In genomic region chr6:13251242-13251641, GRCh38 we compare ENCODE assay signal across 15 cellular contexts.
A peak's percentile ranks its signal among the peaks of the same experiment; 100 is the strongest.
DNase-seq lines count a peak whose midpoint lies in the region; ATAC-seq and TF ChIP-seq lines count a peak whose summit lies in the region.
"Had no signal": no experiment of that assay in that cellular context is flagged by ENCODE, and none has a peak within 500 bp of the region (broad histone marks: within the 10 kb centered on the region; RNA-seq: fewer than 3 reads in every experiment).

No MANE protein-coding gene starts in this region.

- H3K27me3 ChIP-seq in OCI-LY3 (ENCODE audit: low read depth, low read length), result no peaks in the 10 kb centered on the region

- H3K36me3 Mint-ChIP-seq in progenitor cell of endocrine pancreas (ENCODE audit: insufficient read depth), result no peaks in the 10 kb centered on the region

- H3K9ac ChIP-seq in OCI-LY3 (ENCODE audit: low read length), result no peak overlapping the region

- peaks cover 5% of the 10 kb centered on the region for H3K4me1 ChIP-seq in OCI-LY3 (ENCODE audit: low read length)

- peak overlapping the region; percentile 0 for H3K27ac Mint-ChIP-seq in progenitor cell of endocrine pancreas

- intact Hi-C loops in left cardiac atrium (cut with DNase I), result no loop called here

- H3K4me3 ChIP-seq in OCI-LY3 (ENCODE audit: low read length), result no peak overlapping the region
- no peak overlapping the region for H3K4me3 ChIP-seq in astrocyte of the spinal cord (ENCODE audit: low read depth, low read length)

- H3K4me2 ChIP-seq in OCI-LY3 (ENCODE audit: low read length), result no peak overlapping the region

- in situ Hi-C loops in astrocyte of the spinal cord (cut with HindIII; ENCODE audit: low sequenced_read_pairs), result no loop called here

- no peak overlapping the region for H3K4me3 Mint-ChIP-seq in progenitor cell of endocrine pancreas (ENCODE audit: low read depth)
- H3K4me3 Mint-ChIP-seq: H9 had no signal

- H3K27me3 Mint-ChIP-seq in progenitor cell of endocrine pancreas, result no peaks in the 10 kb centered on the region

- DNase-seq in NCI-H345 (lab: John Stamatoyannopoulos, UW) (peak; percentile 25), NCI-H345 treated with DMSO at 0.1 percent for 48 hours (lab: John Stamatoyannopoulos, UW; ENCODE audit: unreplicated experiment) (no peak), astrocyte of the spinal cord (ENCODE audit: low read depth, low spot score) (no peak), progenitor cell of endocrine pancreas (ENCODE audit: low spot score, unreplicated experiment) (no peak), NCI-H510A (lab: John Stamatoyannopoulos, UW) (no peak), left cardiac atrium (no peak)
- DNase-seq in activated T-cell treated with anti-CD3 and anti-CD28 coated beads, Interleukin-2, amount 50 U/mL, for 48 hours, result no peak
- DNase-seq: COR-L47, H9, IMR-90, NCI-H1436 treated with DMSO at 0.1 percent for 48 hours, NCI-H510A treated with DMSO at 0.1 percent for 48 hours, SHP77 treated with DMSO at 0.1 percent for 48 hours had no signal

- peaks cover 9% of the 10 kb centered on the region for H3K4me1 Mint-ChIP-seq in progenitor cell of endocrine pancreas (ENCODE audit: low read depth)

- TF ChIP-seq CTCF in OCI-LY3 (IDR thresholded peaks at IDR 0.05; ENCODE audit: low read depth, low read length), result peak; percentile 10; the same call in 1 of the 2 replicates
- peak; percentile 2 for TF ChIP-seq CTCF in astrocyte of the spinal cord (IDR thresholded peaks at IDR 0.05; ENCODE audit: low read depth, low read length)
- no peak for TF ChIP-seq CTCF in progenitor cell of endocrine pancreas (IDR thresholded peaks at IDR 0.05; ENCODE audit: unreplicated experiment)

- H3K9me3 Mint-ChIP-seq in progenitor cell of endocrine pancreas (ENCODE audit: low read depth), result no peaks in the 10 kb centered on the region

- no peak overlapping the region for H3K27ac ChIP-seq in OCI-LY3 (ENCODE audit: low read length)
- H3K27ac ChIP-seq: C4-2B had no signal

- no peaks in the 10 kb centered on the region for H4K20me1 ChIP-seq in OCI-LY3 (ENCODE audit: insufficient read depth, low read length)

- no peak for ATAC-seq in left cardiac atrium

- H2AFZ ChIP-seq in OCI-LY3 (ENCODE audit: low read depth, low read length), result no peak overlapping the region

- H3K79me2 ChIP-seq in OCI-LY3 (ENCODE audit: low read length), result no peaks in the 10 kb centered on the region

- H3K9me3 ChIP-seq in OCI-LY3 (ENCODE audit: insufficient read depth, low read length), result no peaks in the 10 kb centered on the region

- no peaks in the 10 kb centered on the region for H3K36me3 ChIP-seq in OCI-LY3 (replicated peaks; ENCODE audit: low read depth, low read length)
